ENCODE assay signal across 14 cellular contexts in the genomic region with DNA sequence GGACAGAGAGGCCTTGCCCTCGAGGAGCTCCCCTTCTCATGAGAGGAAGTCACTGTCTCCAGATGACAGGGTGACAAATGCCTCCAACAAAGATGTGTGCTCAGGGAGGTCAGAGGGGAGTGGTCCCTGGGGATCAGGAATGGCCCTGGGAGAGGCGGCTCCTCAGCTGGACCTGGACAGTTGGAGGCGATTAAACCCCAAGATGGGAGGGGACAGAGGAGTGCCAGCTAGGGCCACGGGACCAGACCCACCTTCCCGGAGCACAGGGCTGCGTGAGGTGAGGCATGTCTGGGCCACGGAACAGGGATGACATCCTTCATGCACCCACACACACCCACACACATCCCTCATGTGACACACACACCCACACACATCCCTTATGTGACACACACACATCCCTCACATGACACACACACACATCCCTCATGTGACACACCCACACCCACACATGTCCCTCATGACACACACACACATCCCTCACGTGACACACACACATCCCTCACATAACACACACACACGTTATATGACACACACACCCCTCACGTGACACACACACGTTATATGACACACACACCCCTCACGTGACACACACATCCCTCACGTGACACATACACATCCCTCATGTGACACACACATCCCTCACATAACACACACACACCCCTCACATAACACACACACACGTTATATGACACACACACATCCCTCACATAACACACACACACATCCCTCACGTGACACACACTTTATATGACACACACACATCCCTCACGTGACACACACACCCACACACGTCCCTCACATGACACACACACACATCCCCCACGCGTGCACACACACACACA.
"Had no signal": no experiment of that assay in that cellular context is flagged by ENCODE, and none has a peak within 500 bp of the region (broad histone marks: within the 10 kb centered on the region; RNA-seq: fewer than 3 reads in every experiment).

No MANE protein-coding gene starts in this region.

- H3K4me3 Mint-ChIP-seq: activated CD4-positive, alpha-beta memory T cell treated with anti-CD3 and anti-CD28 coated beads, Interleukin-2, amount 10 ng/mL, durations not matched to agents 7 days and 5 days; activated naive CD8-positive, alpha-beta T cell treated with anti-CD3 and anti-CD28 coated beads, Interleukin-2, amount 50 U/mL, for 24 hours; natural killer cell; stimulated activated naive CD8-positive, alpha-beta T cell treated with anti-CD3 and anti-CD28 coated beads, Interleukin-15, amount 100 ng/mL, for 72 hours had no signal

- H3K4me1 ChIP-seq: testis had no signal

- H3K9me3 ChIP-seq: testis had no signal

- ATAC-seq: activated naive CD8-positive, alpha-beta T cell treated with anti-CD3 and anti-CD28 coated beads, Interleukin-2, amount 50 U/mL, for 24 hours; esophagus mucosa; natural killer cell; sciatic nerve; stimulated activated naive CD8-positive, alpha-beta T cell treated with anti-CD3 and anti-CD28 coated beads, Interleukin-15, amount 100 ng/mL, for 72 hours had no signal

- H3K27me3 ChIP-seq: cardiac muscle cell, testis had no signal

- H3K36me3 Mint-ChIP-seq: natural killer cell had no signal

- FAIRE-seq: astrocyte, endometrium had no signal

- H3K4me3 ChIP-seq: cardiac muscle cell, testis had no signal

- H3K9me3 Mint-ChIP-seq: activated CD4-positive, alpha-beta memory T cell treated with anti-CD3 and anti-CD28 coated beads, Interleukin-2, amount 10 ng/mL, durations not matched to agents 7 days and 5 days; activated naive CD8-positive, alpha-beta T cell treated with anti-CD3 and anti-CD28 coated beads, Interleukin-2, amount 50 U/mL, for 24 hours; natural killer cell; stimulated activated naive CD8-positive, alpha-beta T cell treated with anti-CD3 and anti-CD28 coated beads, Interleukin-15, amount 100 ng/mL, for 72 hours had no signal

- H3K27ac ChIP-seq: cardiac muscle cell, testis had no signal

- DNase-seq: activated CD4-positive, alpha-beta memory T cell treated with anti-CD3 and anti-CD28 coated beads, Interleukin-2, amount 10 ng/mL, durations not matched to agents 7 days and 5 days; activated CD4-positive, CD25-positive, alpha-beta regulatory T cell; activated naive CD4-positive, alpha-beta T cell treated with Interleukin-2 at 50 U/mL for 16 hours; activated naive CD8-positive, alpha-beta T cell treated with anti-CD3 and anti-CD28 coated beads, Interleukin-2, amount 50 U/mL, for 24 hours; foreskin fibroblast; mammary epithelial cell; natural killer cell; stimulated activated naive CD8-positive, alpha-beta T cell treated with anti-CD3 and anti-CD28 coated beads, Interleukin-15, amount 100 ng/mL, for 72 hours; testis had no signal

- H3K36me3 ChIP-seq: cardiac muscle cell had no signal

- H3K4me1 Mint-ChIP-seq: activated CD4-positive, alpha-beta memory T cell treated with anti-CD3 and anti-CD28 coated beads, Interleukin-2, amount 10 ng/mL, durations not matched to agents 7 days and 5 days; natural killer cell; stimulated activated naive CD8-positive, alpha-beta T cell treated with anti-CD3 and anti-CD28 coated beads, Interleukin-15, amount 100 ng/mL, for 72 hours had no signal

- H3K27ac Mint-ChIP-seq: activated CD4-positive, alpha-beta memory T cell treated with anti-CD3 and anti-CD28 coated beads, Interleukin-2, amount 10 ng/mL, durations not matched to agents 7 days and 5 days; activated naive CD8-positive, alpha-beta T cell treated with anti-CD3 and anti-CD28 coated beads, Interleukin-2, amount 50 U/mL, for 24 hours; natural killer cell; stimulated activated naive CD8-positive, alpha-beta T cell treated with anti-CD3 and anti-CD28 coated beads, Interleukin-15, amount 100 ng/mL, for 72 hours had no signal
